In the genomic region with DNA sequence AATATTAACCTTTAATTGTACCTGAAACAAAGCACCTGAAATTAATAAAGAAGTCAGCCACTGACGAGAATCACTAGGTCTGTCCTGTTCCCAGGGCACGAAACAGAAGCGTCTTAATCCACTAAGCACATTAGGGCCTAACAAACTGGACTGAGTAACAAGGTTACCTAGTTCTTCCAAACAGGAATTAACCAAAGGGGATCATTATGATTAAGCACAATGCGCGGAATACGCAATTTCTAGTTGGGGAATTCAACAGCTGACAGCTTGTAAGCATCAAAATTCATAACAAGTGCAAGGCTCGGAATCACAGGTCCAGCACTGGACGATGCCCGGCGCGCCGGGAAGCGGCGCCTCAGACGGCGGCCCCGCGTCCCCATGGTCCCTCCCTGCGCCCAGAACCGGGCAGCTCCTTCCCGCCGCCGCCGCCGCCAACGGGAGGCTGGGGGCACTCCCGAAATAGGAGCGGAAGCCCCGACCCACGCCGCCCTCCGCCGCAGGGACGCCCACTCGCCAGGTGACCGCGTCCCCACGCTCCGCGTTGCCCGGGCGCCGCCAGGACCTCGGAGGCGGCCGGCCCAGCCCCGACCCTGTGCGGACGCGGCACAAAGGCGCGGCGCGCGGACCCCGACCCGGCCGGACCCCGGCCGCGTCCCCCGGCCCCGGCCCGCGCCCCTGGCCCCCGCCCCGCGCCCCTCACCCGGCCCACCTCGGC, we compare ENCODE assay signal across 1 cellular context.
TF ChIP-seq lines count a peak whose summit lies in the region.

No MANE protein-coding gene starts in this region.

TF ChIP-seq in K562, 482 proteins besides CTCF, POLR2A, EP300 and RAD21 (continued from another document):
- TF ChIP-seq, protein P1, sequence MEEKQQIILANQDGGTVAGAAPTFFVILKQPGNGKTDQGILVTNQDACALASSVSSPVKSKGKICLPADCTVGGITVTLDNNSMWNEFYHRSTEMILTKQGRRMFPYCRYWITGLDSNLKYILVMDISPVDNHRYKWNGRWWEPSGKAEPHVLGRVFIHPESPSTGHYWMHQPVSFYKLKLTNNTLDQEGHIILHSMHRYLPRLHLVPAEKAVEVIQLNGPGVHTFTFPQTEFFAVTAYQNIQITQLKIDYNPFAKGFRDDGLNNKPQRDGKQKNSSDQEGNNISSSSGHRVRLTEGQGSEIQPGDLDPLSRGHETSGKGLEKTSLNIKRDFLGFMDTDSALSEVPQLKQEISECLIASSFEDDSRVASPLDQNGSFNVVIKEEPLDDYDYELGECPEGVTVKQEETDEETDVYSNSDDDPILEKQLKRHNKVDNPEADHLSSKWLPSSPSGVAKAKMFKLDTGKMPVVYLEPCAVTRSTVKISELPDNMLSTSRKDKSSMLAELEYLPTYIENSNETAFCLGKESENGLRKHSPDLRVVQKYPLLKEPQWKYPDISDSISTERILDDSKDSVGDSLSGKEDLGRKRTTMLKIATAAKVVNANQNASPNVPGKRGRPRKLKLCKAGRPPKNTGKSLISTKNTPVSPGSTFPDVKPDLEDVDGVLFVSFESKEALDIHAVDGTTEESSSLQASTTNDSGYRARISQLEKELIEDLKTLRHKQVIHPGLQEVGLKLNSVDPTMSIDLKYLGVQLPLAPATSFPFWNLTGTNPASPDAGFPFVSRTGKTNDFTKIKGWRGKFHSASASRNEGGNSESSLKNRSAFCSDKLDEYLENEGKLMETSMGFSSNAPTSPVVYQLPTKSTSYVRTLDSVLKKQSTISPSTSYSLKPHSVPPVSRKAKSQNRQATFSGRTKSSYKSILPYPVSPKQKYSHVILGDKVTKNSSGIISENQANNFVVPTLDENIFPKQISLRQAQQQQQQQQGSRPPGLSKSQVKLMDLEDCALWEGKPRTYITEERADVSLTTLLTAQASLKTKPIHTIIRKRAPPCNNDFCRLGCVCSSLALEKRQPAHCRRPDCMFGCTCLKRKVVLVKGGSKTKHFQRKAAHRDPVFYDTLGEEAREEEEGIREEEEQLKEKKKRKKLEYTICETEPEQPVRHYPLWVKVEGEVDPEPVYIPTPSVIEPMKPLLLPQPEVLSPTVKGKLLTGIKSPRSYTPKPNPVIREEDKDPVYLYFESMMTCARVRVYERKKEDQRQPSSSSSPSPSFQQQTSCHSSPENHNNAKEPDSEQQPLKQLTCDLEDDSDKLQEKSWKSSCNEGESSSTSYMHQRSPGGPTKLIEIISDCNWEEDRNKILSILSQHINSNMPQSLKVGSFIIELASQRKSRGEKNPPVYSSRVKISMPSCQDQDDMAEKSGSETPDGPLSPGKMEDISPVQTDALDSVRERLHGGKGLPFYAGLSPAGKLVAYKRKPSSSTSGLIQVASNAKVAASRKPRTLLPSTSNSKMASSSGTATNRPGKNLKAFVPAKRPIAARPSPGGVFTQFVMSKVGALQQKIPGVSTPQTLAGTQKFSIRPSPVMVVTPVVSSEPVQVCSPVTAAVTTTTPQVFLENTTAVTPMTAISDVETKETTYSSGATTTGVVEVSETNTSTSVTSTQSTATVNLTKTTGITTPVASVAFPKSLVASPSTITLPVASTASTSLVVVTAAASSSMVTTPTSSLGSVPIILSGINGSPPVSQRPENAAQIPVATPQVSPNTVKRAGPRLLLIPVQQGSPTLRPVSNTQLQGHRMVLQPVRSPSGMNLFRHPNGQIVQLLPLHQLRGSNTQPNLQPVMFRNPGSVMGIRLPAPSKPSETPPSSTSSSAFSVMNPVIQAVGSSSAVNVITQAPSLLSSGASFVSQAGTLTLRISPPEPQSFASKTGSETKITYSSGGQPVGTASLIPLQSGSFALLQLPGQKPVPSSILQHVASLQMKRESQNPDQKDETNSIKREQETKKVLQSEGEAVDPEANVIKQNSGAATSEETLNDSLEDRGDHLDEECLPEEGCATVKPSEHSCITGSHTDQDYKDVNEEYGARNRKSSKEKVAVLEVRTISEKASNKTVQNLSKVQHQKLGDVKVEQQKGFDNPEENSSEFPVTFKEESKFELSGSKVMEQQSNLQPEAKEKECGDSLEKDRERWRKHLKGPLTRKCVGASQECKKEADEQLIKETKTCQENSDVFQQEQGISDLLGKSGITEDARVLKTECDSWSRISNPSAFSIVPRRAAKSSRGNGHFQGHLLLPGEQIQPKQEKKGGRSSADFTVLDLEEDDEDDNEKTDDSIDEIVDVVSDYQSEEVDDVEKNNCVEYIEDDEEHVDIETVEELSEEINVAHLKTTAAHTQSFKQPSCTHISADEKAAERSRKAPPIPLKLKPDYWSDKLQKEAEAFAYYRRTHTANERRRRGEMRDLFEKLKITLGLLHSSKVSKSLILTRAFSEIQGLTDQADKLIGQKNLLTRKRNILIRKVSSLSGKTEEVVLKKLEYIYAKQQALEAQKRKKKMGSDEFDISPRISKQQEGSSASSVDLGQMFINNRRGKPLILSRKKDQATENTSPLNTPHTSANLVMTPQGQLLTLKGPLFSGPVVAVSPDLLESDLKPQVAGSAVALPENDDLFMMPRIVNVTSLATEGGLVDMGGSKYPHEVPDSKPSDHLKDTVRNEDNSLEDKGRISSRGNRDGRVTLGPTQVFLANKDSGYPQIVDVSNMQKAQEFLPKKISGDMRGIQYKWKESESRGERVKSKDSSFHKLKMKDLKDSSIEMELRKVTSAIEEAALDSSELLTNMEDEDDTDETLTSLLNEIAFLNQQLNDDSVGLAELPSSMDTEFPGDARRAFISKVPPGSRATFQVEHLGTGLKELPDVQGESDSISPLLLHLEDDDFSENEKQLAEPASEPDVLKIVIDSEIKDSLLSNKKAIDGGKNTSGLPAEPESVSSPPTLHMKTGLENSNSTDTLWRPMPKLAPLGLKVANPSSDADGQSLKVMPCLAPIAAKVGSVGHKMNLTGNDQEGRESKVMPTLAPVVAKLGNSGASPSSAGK (IDR thresholded peaks at IDR 0.05): no peak
- no peak for TF ChIP-seq ZZZ3 (IDR thresholded peaks at IDR 0.05)
